ENCODE assay signal across 8 cellular contexts in the genomic region with DNA sequence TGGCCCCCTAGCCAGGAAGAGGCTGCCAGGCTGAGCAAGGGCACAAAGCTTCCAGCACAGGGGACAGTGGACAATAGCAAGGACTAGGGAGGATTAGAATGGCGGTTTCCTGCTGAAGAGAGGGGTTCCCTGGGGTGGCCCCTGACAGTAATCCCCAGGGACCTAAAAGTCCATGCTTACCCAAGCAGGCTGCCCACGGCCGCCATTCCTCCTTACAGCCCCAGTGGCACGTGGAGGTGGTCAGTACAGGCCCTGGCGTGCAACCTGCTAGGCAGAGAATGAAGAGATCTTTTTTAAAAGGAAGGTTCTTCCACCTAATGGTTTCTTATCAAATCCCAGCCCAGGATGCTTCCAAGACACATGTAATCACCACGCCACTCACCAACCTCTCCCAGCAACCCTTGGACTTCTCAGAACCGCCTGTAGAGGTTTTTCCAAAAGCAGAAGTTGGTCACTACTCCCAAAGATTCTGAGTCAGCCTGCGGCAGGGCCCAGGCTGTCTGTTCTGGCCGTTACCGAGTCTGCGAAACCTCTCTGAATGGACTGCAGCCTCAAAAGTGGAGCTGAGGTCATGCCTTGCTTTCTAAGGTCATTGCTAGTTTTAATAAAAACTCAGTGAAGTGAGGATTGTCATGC. TPM values are rescaled to one million over a fixed set of nuclear protein-coding genes. Genes with fewer than 3 reads are reported as not detected.
DNase-seq lines count a peak whose midpoint lies in the region; ATAC-seq and TF ChIP-seq lines count a peak whose summit lies in the region.

No MANE protein-coding gene starts in this region.

- no peaks in the 10 kb centered on the region for H3K27me3 Mint-ChIP-seq in MCF 10A (ENCODE audit: insufficient read depth, unreplicated experiment)

- CTCF ChIA-PET in AG04449 (lab: Yijun Ruan, JAX) (interaction anchor here (0.7 to 1.6 kb wide), 2 partner anchors 23 to 57 kb away, joined by 4 to 7 read pairs; a partner anchor contains a TSS), MCF 10A (lab: Yijun Ruan, JAX) (interaction anchor here (0.5 to 3.9 kb wide), 9 partner anchors 16 to 1700 kb away, joined by 3 to 26 read pairs (median 5); a partner anchor contains a TSS)

- peaks cover 15% of the 10 kb centered on the region for H3K4me1 Mint-ChIP-seq in MCF 10A (ENCODE audit: insufficient read depth, unreplicated experiment)

- ATAC-seq in GM21390 (IDR thresholded peaks at IDR 0.05; ENCODE audit: unreplicated experiment) = no peak
- no peak for ATAC-seq in GM19463 (IDR thresholded peaks at IDR 0.05; ENCODE audit: unreplicated experiment)
- no peak for ATAC-seq in HG03432 (IDR thresholded peaks at IDR 0.05; ENCODE audit: unreplicated experiment)

- H3K27ac Mint-ChIP-seq in MCF 10A (ENCODE audit: low read depth, unreplicated experiment) = peak overlapping the region; percentile 92

- peak overlapping the region; percentile 93 for H3K27ac ChIP-seq in muscle layer of colon (ENCODE audit: low read depth, low read length)

- H3K9me3 ChIP-seq in muscle layer of colon (ENCODE audit: low read length) = no peaks in the 10 kb centered on the region

- H3K4me3 Mint-ChIP-seq in MCF 10A (ENCODE audit: unreplicated experiment) = peak overlapping the region; percentile 95

- DNase-seq in AG04449 (ENCODE audit: low read depth, low spot score) = no peak
- DNase-seq in Jurkat, Clone E6-1 (ENCODE audit: low read depth, low spot score) = no peak
- DNase-seq in MCF 10A (ENCODE audit: unreplicated experiment) = no peak
- DNase-seq in SW 1271 (lab: John Stamatoyannopoulos, UW) = no peak

- H3K4me1 ChIP-seq in muscle layer of colon (ENCODE audit: insufficient read depth, low read length) = peaks cover 30% of the 10 kb centered on the region

- H3K9me3 Mint-ChIP-seq in MCF 10A (ENCODE audit: unreplicated experiment) = no peaks in the 10 kb centered on the region

- H3K4me3 ChIP-seq in AG04449 (ENCODE audit: low read depth, low read length) (peak overlapping the region; percentile 99), muscle layer of colon (ENCODE audit: low read depth in 1 of 2, low read length in 2 of 2) (peak overlapping the region; percentile 83 to 94)
- H3K4me3 ChIP-seq in Jurkat, Clone E6-1 (ENCODE audit: low read length) = peak overlapping the region; percentile 97

- intact Hi-C loops in MCF 10A (cut with micrococcal nuclease) = loop anchor here (2.0 to 10.0 kb wide), 2 partner anchors 59 to 623 kb away; no protein-coding TSS in a partner anchor

- H3K36me3 Mint-ChIP-seq in MCF 10A (ENCODE audit: insufficient read depth, unreplicated experiment) = peaks cover 26% of the 10 kb centered on the region

- peak overlapping the region; percentile 98 for H3K9ac ChIP-seq in muscle layer of colon (ENCODE audit: low read length)

- POLR2A ChIA-PET in AG04449 (lab: Yijun Ruan, JAX) = no interaction called here
- POLR2A ChIA-PET in MCF 10A (lab: Yijun Ruan, JAX) = interaction anchor here (0.6 to 10.8 kb wide), 17 partner anchors 13 to 490 kb away, joined by 3 to 128 read pairs (median 6); a partner anchor contains a TSS

- H3K36me3 ChIP-seq in muscle layer of colon (ENCODE audit: insufficient read depth, low read length) = peaks cover 12% of the 10 kb centered on the region

- H3K27me3 ChIP-seq in muscle layer of colon (ENCODE audit: control insufficient read depth in 1 of 2, insufficient read depth in 2 of 2, low read length in 2 of 2) = no peaks in the 10 kb centered on the region

- TF ChIP-seq CTCF in AG04449 (IDR thresholded peaks at IDR 0.05; ENCODE audit: insufficient read depth, low read length, missing control alignments) (no peak), MCF 10A (IDR thresholded peaks at IDR 0.05; ENCODE audit: unreplicated experiment) (no peak)

- BruUV-seq in MCF 10A (replicated peaks; lab: Mats Ljungman, UMichigan) = no TSS peak

RNA-seq across cellular contexts. Expression of a gene that starts 0.9 kb away (rescaled TPM):
- polyA plus RNA-seq in Jurkat, Clone E6-1 (2012; ENCODE audit: insufficient read depth, insufficient read length) = 129 TPM
- 85.4 and 111 TPM in 2 replicates for total RNA-seq in MCF 10A (2022)

RNA-seq across cellular contexts. Expression of a gene that starts 5.0 kb away (rescaled TPM):
- 43.3 TPM for polyA plus RNA-seq in Jurkat, Clone E6-1 (2012; ENCODE audit: insufficient read depth, insufficient read length)
- total RNA-seq in MCF 10A (2022) = 48.9 and 49.2 TPM in 2 replicates

RNA-seq across cellular contexts. Expression of a gene that starts 25.7 kb away (rescaled TPM):
- 357 TPM for polyA plus RNA-seq in Jurkat, Clone E6-1 (2012; ENCODE audit: insufficient read depth, insufficient read length)
- 870 and 1,140 TPM in 2 replicates for total RNA-seq in MCF 10A (2022)

RNA-seq across cellular contexts. Expression of a gene that starts 31.9 kb away (rescaled TPM):
- polyA plus RNA-seq in Jurkat, Clone E6-1 (2012; ENCODE audit: insufficient read depth, insufficient read length) = 332 TPM
- total RNA-seq in MCF 10A (2022) = 495 and 510 TPM in 2 replicates

RNA-seq across cellular contexts. Expression of a gene that starts 41.6 kb away (rescaled TPM):
- polyA plus RNA-seq in Jurkat, Clone E6-1 (2012; ENCODE audit: insufficient read depth, insufficient read length) = not detected
- total RNA-seq in MCF 10A (2022) = 9.0 and 18.5 TPM in 2 replicates
